Comparison of ENCODE assay signal across 1 cellular context in the genomic region with DNA sequence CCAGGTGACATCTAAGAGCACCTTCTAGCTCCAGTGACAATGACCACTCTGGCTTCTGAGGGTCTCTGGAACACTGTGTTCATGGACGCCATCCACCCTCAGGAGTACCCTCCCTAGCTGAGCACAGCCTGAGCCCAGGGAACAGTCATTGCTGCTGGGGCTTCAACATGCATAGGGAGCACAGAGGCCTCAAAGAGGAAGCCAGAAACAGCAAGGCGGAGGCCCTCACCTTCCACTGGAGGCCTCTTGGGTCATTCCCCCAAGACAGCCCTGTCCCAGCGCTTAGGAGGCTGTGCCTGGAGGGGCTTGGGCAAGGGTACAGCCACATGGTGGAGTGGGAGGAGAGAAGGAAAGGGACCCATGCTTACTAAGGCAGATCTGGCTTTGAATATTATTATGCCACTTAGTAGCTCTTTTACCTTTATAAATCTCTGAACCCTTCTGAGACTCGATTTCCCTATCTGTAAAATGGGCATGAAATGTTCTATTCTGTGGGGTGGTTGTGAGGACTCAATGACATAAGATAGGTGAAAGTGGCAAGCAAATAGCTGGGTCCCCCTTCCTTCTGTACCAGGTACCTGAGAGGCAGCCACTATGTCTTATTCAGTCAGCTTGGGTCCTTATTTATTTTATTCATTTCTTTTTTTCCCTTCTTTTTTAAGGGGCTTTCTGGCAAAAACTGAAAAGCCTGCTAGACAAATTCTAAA.
TF ChIP-seq lines count a peak whose summit lies in the region.

No MANE protein-coding gene starts in this region.

TF ChIP-seq in K562, 482 proteins besides CTCF, POLR2A, EP300 and RAD21:
- TF ChIP-seq BCOR (IDR thresholded peaks at IDR 0.05) (peak; percentile 68), KDM1A (IDR thresholded peaks at IDR 0.05) (peak in 1 of 2 experiments; percentile 36; a peak in 1 of 4 replicates), RBM25 (IDR thresholded peaks at IDR 0.05; ENCODE audit: low read depth, low read length, severe bottlenecking) (peak; percentile 95)
- TF ChIP-seq, protein P1, sequence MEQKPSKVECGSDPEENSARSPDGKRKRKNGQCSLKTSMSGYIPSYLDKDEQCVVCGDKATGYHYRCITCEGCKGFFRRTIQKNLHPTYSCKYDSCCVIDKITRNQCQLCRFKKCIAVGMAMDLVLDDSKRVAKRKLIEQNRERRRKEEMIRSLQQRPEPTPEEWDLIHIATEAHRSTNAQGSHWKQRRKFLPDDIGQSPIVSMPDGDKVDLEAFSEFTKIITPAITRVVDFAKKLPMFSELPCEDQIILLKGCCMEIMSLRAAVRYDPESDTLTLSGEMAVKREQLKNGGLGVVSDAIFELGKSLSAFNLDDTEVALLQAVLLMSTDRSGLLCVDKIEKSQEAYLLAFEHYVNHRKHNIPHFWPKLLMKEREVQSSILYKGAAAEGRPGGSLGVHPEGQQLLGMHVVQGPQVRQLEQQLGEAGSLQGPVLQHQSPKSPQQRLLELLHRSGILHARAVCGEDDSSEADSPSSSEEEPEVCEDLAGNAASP (IDR thresholded peaks at IDR 0.05), result no peak
